Comparison of ENCODE assay signal across 8 cellular contexts in genomic region chr5:10485142-10485795, GRCh38. TPM values are rescaled to one million over a fixed set of nuclear protein-coding genes. Genes with fewer than 3 reads are reported as not detected.
A peak's percentile ranks its signal among the peaks of the same experiment; 100 is the strongest.
DNase-seq lines count a peak whose midpoint lies in the region; ATAC-seq, FAIRE-seq and TF ChIP-seq lines count a peak whose summit lies in the region.

No MANE protein-coding gene starts in this region.

- H3K4me3 ChIP-seq in SJCRH30 (peak overlapping the region; percentile 28), fibroblast of villous mesenchyme (ENCODE audit: low read depth, low read length) (no peak overlapping the region), sigmoid colon (no peak overlapping the region)
- H3K4me3 ChIP-seq in CD8-positive, alpha-beta T cell (ENCODE audit: low read depth, low read length): no peak overlapping the region

- no peak for ATAC-seq in CD8-positive, alpha-beta T cell
- no peak for ATAC-seq in HG02973 (IDR thresholded peaks at IDR 0.05; ENCODE audit: unreplicated experiment)
- no peak for ATAC-seq in GM19395 (IDR thresholded peaks at IDR 0.05; ENCODE audit: unreplicated experiment)
- no peak for ATAC-seq in GM18520 (IDR thresholded peaks at IDR 0.05; ENCODE audit: unreplicated experiment)

- H3K9me3 ChIP-seq in SJCRH30 (replicated peaks): no peaks in the 10 kb centered on the region
- no peaks in the 10 kb centered on the region for H3K9me3 ChIP-seq in sigmoid colon
- no peaks in the 10 kb centered on the region for H3K9me3 ChIP-seq in CD8-positive, alpha-beta T cell (ENCODE audit: low read length)

- peaks cover 3% of the 10 kb centered on the region for H3K27me3 Mint-ChIP-seq in CD8-positive, alpha-beta T cell (ENCODE audit: low read depth)

- DNase-seq in GM12891 (ENCODE audit: insufficient read length, low spot score) (no peak), SJCRH30 (peak; percentile 90), fibroblast of villous mesenchyme (ENCODE audit: low read depth) (peak; percentile 99), sigmoid colon (peak; percentile 72)
- DNase-seq in CD8-positive, alpha-beta T cell: no peak

- TF ChIP-seq POLR2A in GM12891 (IDR thresholded peaks at IDR 0.05; ENCODE audit: low read depth, low read length) (no peak), sigmoid colon (IDR thresholded peaks at IDR 0.05) (no peak)

- H3K9me3 Mint-ChIP-seq in CD8-positive, alpha-beta T cell: no peaks in the 10 kb centered on the region

- no peak overlapping the region for H3K27ac Mint-ChIP-seq in CD8-positive, alpha-beta T cell

- H3K4me3 Mint-ChIP-seq in CD8-positive, alpha-beta T cell: no peak overlapping the region

- H3K4me1 ChIP-seq in SJCRH30 (peaks cover 6% of the 10 kb centered on the region; the same call in 1 of the 2 replicates), sigmoid colon (no peaks in the 10 kb centered on the region)
- peaks cover 7% of the 10 kb centered on the region for H3K4me1 ChIP-seq in CD8-positive, alpha-beta T cell (ENCODE audit: insufficient read depth, low read length)

- WGBS in sigmoid colon, 2 donors: 53 to 62% methylated on average over 14 of the region's 14 CpGs

- H3K36me3 ChIP-seq in SJCRH30 (no peaks in the 10 kb centered on the region), sigmoid colon (no peaks in the 10 kb centered on the region)
- no peaks in the 10 kb centered on the region for H3K36me3 ChIP-seq in CD8-positive, alpha-beta T cell (ENCODE audit: insufficient read depth, low read length)

- TF ChIP-seq EP300 in sigmoid colon (IDR thresholded peaks at IDR 0.05): no peak

- H3K4me1 Mint-ChIP-seq in CD8-positive, alpha-beta T cell (ENCODE audit: low read depth): peaks cover 10% of the 10 kb centered on the region

- H3K27me3 ChIP-seq in SJCRH30 (no peaks in the 10 kb centered on the region), sigmoid colon (peaks cover 0 to 9% (median 0%) of the 10 kb centered on the region in 3 donors)
- no peaks in the 10 kb centered on the region for H3K27me3 ChIP-seq in CD8-positive, alpha-beta T cell (ENCODE audit: insufficient read depth, low read length)

- peak; percentile 67 for FAIRE-seq in GM12891 (lab: Jason Lieb, UNC)

- intact Hi-C loops in sigmoid colon (cut with DNase I): no loop called here
- intact Hi-C loops in CD8-positive, alpha-beta T cell (cut with DNase I, micrococcal nuclease): no loop called here

- H3K27ac ChIP-seq in SJCRH30 (peak overlapping the region; percentile 65), sigmoid colon (peak overlapping the region in 1 of 4 donors; percentile 4)
- no peak overlapping the region for H3K27ac ChIP-seq in CD8-positive, alpha-beta T cell (ENCODE audit: low read depth, low read length)

- H3K36me3 Mint-ChIP-seq in CD8-positive, alpha-beta T cell: no peaks in the 10 kb centered on the region

- POLR2A ChIA-PET in CD8-positive, alpha-beta T cell (lab: Charles Lee): no interaction called here

- CTCF ChIA-PET in CD8-positive, alpha-beta T cell (lab: Charles Lee): interaction anchor here (1.4 kb wide), 1 partner anchor 143 kb away, joined by 5 read pairs; no protein-coding TSS in a partner anchor

- TF ChIP-seq CTCF in fibroblast of villous mesenchyme (IDR thresholded peaks at IDR 0.05; ENCODE audit: insufficient read depth, low read depth, low read length): no peak
- TF ChIP-seq CTCF in sigmoid colon (IDR thresholded peaks at IDR 0.05): no peak
- no peak for TF ChIP-seq CTCF in CD8-positive, alpha-beta T cell (IDR thresholded peaks at IDR 0.05)

TF ChIP-seq in GM12891, 5 proteins besides CTCF, POLR2A, EP300 and RAD21:
- TF ChIP-seq POU2F2 (IDR thresholded peaks at IDR 0.05; ENCODE audit: low read depth, low read length) (no peak), PAX5 (IDR thresholded peaks at IDR 0.05; ENCODE audit: insufficient read depth, low read length, severe bottlenecking) (no peak), TAF1 (IDR thresholded peaks at IDR 0.05; ENCODE audit: low read depth, low read length) (no peak), SPI1 (IDR thresholded peaks at IDR 0.05; ENCODE audit: low read depth, low read length) (no peak), POLR2AphosphoS5 (IDR thresholded peaks at IDR 0.05; ENCODE audit: low read depth, low read length) (no peak)

RNA-seq across cellular contexts. Expression of gene ROPN1L, which starts 43.6 kb away (rescaled TPM):
- 0.23 TPM for polyA plus RNA-seq in GM12891 (2012; ENCODE audit: low read depth, missing spikeins)
- 0.14 TPM in 1 of 2 replicates, not detected in the other for total RNA-seq in SJCRH30 (2014; rRNA removed; shearing (Covaris generic))
- 0.32 and 0.43 TPM in 2 replicates for total RNA-seq in fibroblast of villous mesenchyme
- 1 to 10 TPM in 1 of 4 donors, under 1 TPM in 1, not detected in 2; 0.68 to 1.9 TPM for total RNA-seq in sigmoid colon
- 1 to 10 TPM in 1 of 3 donors, under 1 TPM in 1, not detected in 1; 0.35 to 2.4 TPM for polyA plus RNA-seq in sigmoid colon
- total RNA-seq in CD8-positive, alpha-beta T cell: not detected

Comparison
In these comparisons a context has a peak if more than half of its experiments do, and no peak if none do; other contexts are left out.
1. DNase-seq: peak in SJCRH30 (2 of 2), fibroblast of villous mesenchyme (single experiment) and sigmoid colon (single experiment); none in GM12891 (single experiment) and CD8-positive, alpha-beta T cell (0 of 7).